Comparison of ENCODE assay signal across 12 cellular contexts in genomic region chr5:142466195-142466951, GRCh38.
A peak's percentile ranks its signal among the peaks of the same experiment; 100 is the strongest.
DNase-seq lines count a peak whose midpoint lies in the region; FAIRE-seq and TF ChIP-seq lines count a peak whose summit lies in the region.
"Had no signal": no experiment of that assay in that cellular context is flagged by ENCODE, and none has a peak within 500 bp of the region (broad histone marks: within the 10 kb centered on the region; RNA-seq: fewer than 3 reads in every experiment).

No MANE protein-coding gene starts in this region.

- H3K9ac ChIP-seq in HUES6 (ENCODE audit: low read length) (no peak overlapping the region), astrocyte (ENCODE audit: low read length) (peak overlapping the region; percentile 5), mesenchymal stem cell (ENCODE audit: low read length) (peak overlapping the region; percentile 9)

- H2BK12ac ChIP-seq in mesenchymal stem cell (ENCODE audit: low read length in 2 of 2) = peak overlapping the region; percentile 81 to 94

- no peaks in the 10 kb centered on the region for H3K79me2 ChIP-seq in astrocyte (ENCODE audit: insufficient read depth, low read length)

- no peaks in the 10 kb centered on the region for H4K20me1 ChIP-seq in astrocyte (ENCODE audit: insufficient read depth, low read length)

- peak; percentile 13 for FAIRE-seq in astrocyte (lab: Jason Lieb, UNC)

- TF ChIP-seq CTCF in astrocyte (IDR thresholded peaks at IDR 0.05; ENCODE audit: insufficient read depth, low read depth, low read length) (no peak), Peyer's patch (IDR thresholded peaks at IDR 0.05) (no peak), chondrocyte (IDR thresholded peaks at IDR 0.05) (no peak)

- H3K4me1 ChIP-seq in HUES6 (ENCODE audit: control insufficient read depth, insufficient read depth, low read length) (no peaks in the 10 kb centered on the region; the same call in 1 of the 2 replicates), astrocyte (ENCODE audit: insufficient read depth, low read length) (peaks cover 17% of the 10 kb centered on the region), mesenchymal stem cell (ENCODE audit: control insufficient read depth, insufficient read depth, low read depth, low read length) (no peaks in the 10 kb centered on the region), Peyer's patch (no peaks in the 10 kb centered on the region)
- H3K4me1 ChIP-seq: body of pancreas had no signal

- H3K4me3 Mint-ChIP-seq in astrocyte (ENCODE audit: unreplicated experiment) (no peak overlapping the region), chondrocyte (ENCODE audit: unreplicated experiment) (no peak overlapping the region)
- H3K4me3 Mint-ChIP-seq: activated T-cell treated with anti-CD3 and anti-CD28 coated beads, Interleukin-2, amount 50 U/mL, for 24 hours had no signal

- peaks cover 13% of the 10 kb centered on the region for H3K9me3 ChIP-seq in HUES6 (ENCODE audit: control insufficient read depth, insufficient read depth, low read depth, low read length)
- H3K9me3 ChIP-seq in astrocyte (ENCODE audit: insufficient read depth, low read depth, low read length) = no peaks in the 10 kb centered on the region
- no peaks in the 10 kb centered on the region for H3K9me3 ChIP-seq in mesenchymal stem cell (ENCODE audit: control insufficient read depth, low read length)
- no peaks in the 10 kb centered on the region for H3K9me3 ChIP-seq in Peyer's patch
- H3K9me3 ChIP-seq: body of pancreas had no signal

- H3K27ac Mint-ChIP-seq in astrocyte (ENCODE audit: unreplicated experiment) (no peak overlapping the region), chondrocyte (ENCODE audit: unreplicated experiment) (no peak overlapping the region)
- H3K27ac Mint-ChIP-seq: activated T-cell treated with anti-CD3 and anti-CD28 coated beads, Interleukin-2, amount 50 U/mL, for 24 hours had no signal

- H3K4me3 ChIP-seq in HUES6 (ENCODE audit: low read depth, low read length) = no peak overlapping the region
- no peak overlapping the region for H3K4me3 ChIP-seq in astrocyte (ENCODE audit: insufficient read depth, low read depth, low read length)
- no peak overlapping the region for H3K4me3 ChIP-seq in mesenchymal stem cell (ENCODE audit: insufficient read depth in 1 of 2, low read depth in 1 of 2, low read length in 2 of 2)
- no peak overlapping the region for H3K4me3 ChIP-seq in Peyer's patch
- H3K4me3 ChIP-seq: body of pancreas had no signal

- 0 out of 2 replicates have a peak, but pooled peaks cover 8% of the 10 kb centered on the region for H3K36me3 ChIP-seq in HUES6 (ENCODE audit: control insufficient read depth, insufficient read depth, low read length)
- no peaks in the 10 kb centered on the region for H3K36me3 ChIP-seq in astrocyte (ENCODE audit: insufficient read depth, low read length)
- H3K36me3 ChIP-seq in mesenchymal stem cell (ENCODE audit: control insufficient read depth in 1 of 2, insufficient read depth in 2 of 2, low read depth in 1 of 2, low read length in 2 of 2) = no peaks in the 10 kb centered on the region
- no peaks in the 10 kb centered on the region for H3K36me3 ChIP-seq in Peyer's patch

- H3K27me3 ChIP-seq in HUES6 (ENCODE audit: control insufficient read depth, insufficient read depth, low read length) (no peaks in the 10 kb centered on the region), astrocyte (ENCODE audit: insufficient read depth, low read length) (no peaks in the 10 kb centered on the region), mesenchymal stem cell (ENCODE audit: control insufficient read depth in 1 of 2, insufficient read depth in 1 of 2, low read length in 2 of 2) (no peaks in the 10 kb centered on the region), Peyer's patch (no peaks in the 10 kb centered on the region)
- H3K27me3 ChIP-seq: body of pancreas had no signal

- peak overlapping the region; percentile 74 for H2BK15ac ChIP-seq in mesenchymal stem cell (ENCODE audit: low read depth, poor library complexity, severe bottlenecking)

- H3K14ac ChIP-seq in mesenchymal stem cell (ENCODE audit: low read length in 2 of 2) = peak overlapping the region in 1 of 2 experiments; percentile 53

- peaks cover 4% of the 10 kb centered on the region for H3K27me3 Mint-ChIP-seq in astrocyte (ENCODE audit: low read depth, unreplicated experiment)
- H3K27me3 Mint-ChIP-seq in chondrocyte (ENCODE audit: low read depth) = no peaks in the 10 kb centered on the region
- H3K27me3 Mint-ChIP-seq: activated T-cell treated with anti-CD3 and anti-CD28 coated beads, Interleukin-2, amount 50 U/mL, for 24 hours had no signal

- peak overlapping the region; percentile 49 for H3K4me2 ChIP-seq in astrocyte (ENCODE audit: low read length)
- no peak overlapping the region for H3K4me2 ChIP-seq in mesenchymal stem cell (ENCODE audit: low read length, poor library complexity, severe bottlenecking)

- H3K23ac ChIP-seq in mesenchymal stem cell (ENCODE audit: low read length in 2 of 2) = no peak overlapping the region

- H3K4ac ChIP-seq in mesenchymal stem cell (ENCODE audit: low read depth in 1 of 2, low read length in 2 of 2) = peak overlapping the region; percentile 65 to 80

- DNase-seq in Daoy (ENCODE audit: low read depth) (peak; percentile 56), astrocyte (ENCODE audit: low read depth) (peak; percentile 55), mesenchymal stem cell (peak; percentile 42), NCI-H2227 (lab: John Stamatoyannopoulos, UW; ENCODE audit: unreplicated experiment) (no peak), Peyer's patch (no peak), chondrocyte (ENCODE audit: low spot score) (no peak)
- DNase-seq in activated T-cell treated with anti-CD3 and anti-CD28 coated beads, Interleukin-2, amount 50 U/mL, for 48 hours = no peak
- DNase-seq: activated T-cell treated with anti-CD3 and anti-CD28 coated beads, Interleukin-2, amount 50 U/mL, for 24 hours; body of pancreas; Right ventricle myocardium superior had no signal

- no peaks in the 10 kb centered on the region for H3K36me3 Mint-ChIP-seq in astrocyte (ENCODE audit: low read depth, unreplicated experiment)
- H3K36me3 Mint-ChIP-seq in chondrocyte (ENCODE audit: low read depth) = no peaks in the 10 kb centered on the region

- no peaks in the 10 kb centered on the region for H3K79me1 ChIP-seq in mesenchymal stem cell (replicated peaks; ENCODE audit: low read length, poor library complexity, severe bottlenecking)

- peak overlapping the region; percentile 67 to 80 for H3K18ac ChIP-seq in mesenchymal stem cell (ENCODE audit: low read depth in 1 of 2, low read length in 2 of 2)

- 46% methylated on average over 6 of the region's 7 CpGs for WGBS in mesenchymal stem cell

- no peak for TF ChIP-seq POLR2A in Peyer's patch (IDR thresholded peaks at IDR 0.05)

- H2AFZ ChIP-seq in astrocyte (ENCODE audit: low read depth, low read length) = no peak overlapping the region
- H2AFZ ChIP-seq in mesenchymal stem cell (ENCODE audit: low read depth, low read length) = no peak overlapping the region

- H3K9me3 Mint-ChIP-seq in astrocyte (ENCODE audit: unreplicated experiment) (no peaks in the 10 kb centered on the region), chondrocyte (ENCODE audit: low read depth) (no peaks in the 10 kb centered on the region)
- H3K9me3 Mint-ChIP-seq: activated T-cell treated with anti-CD3 and anti-CD28 coated beads, Interleukin-2, amount 50 U/mL, for 24 hours had no signal

- peak overlapping the region; percentile 21 for H2BK120ac ChIP-seq in mesenchymal stem cell (ENCODE audit: low read depth, low read length)

- H3K27ac ChIP-seq in HUES6 (ENCODE audit: low read depth, low read length) = 0 out of 2 replicates have a peak overlapping the region, but pooled peaks have one; percentile 16
- H3K27ac ChIP-seq in astrocyte (ENCODE audit: low read depth, low read length) = no peak overlapping the region
- no peak overlapping the region for H3K27ac ChIP-seq in mesenchymal stem cell (ENCODE audit: low read length, poor library complexity, severe bottlenecking)
- H3K27ac ChIP-seq in Peyer's patch = no peak overlapping the region
- H3K27ac ChIP-seq: body of pancreas, VCaP had no signal

- no peak overlapping the region for H2AK5ac ChIP-seq in mesenchymal stem cell (ENCODE audit: low read length, severe bottlenecking)

- peak overlapping the region; percentile 67 for H4K8ac ChIP-seq in mesenchymal stem cell (ENCODE audit: low read length)

- peak overlapping the region; percentile 80 for H4K91ac ChIP-seq in mesenchymal stem cell (ENCODE audit: low read length)

- no peak overlapping the region for H2BK5ac ChIP-seq in mesenchymal stem cell (ENCODE audit: low read depth, low read length, poor library complexity, severe bottlenecking)

- H3K4me1 Mint-ChIP-seq in astrocyte (ENCODE audit: low read depth, unreplicated experiment) (peaks cover 1% of the 10 kb centered on the region), chondrocyte (ENCODE audit: low read depth) (peaks cover 5% of the 10 kb centered on the region)

Comparison
In these comparisons a context has a peak if more than half of its experiments do, and no peak if none do; other contexts are left out.
1. DNase-seq: peak in Daoy (single experiment), astrocyte (single experiment) and mesenchymal stem cell (single experiment); none in NCI-H2227 (single experiment), activated T-cell treated with anti-CD3 and anti-CD28 coated beads, Interleukin-2, amount 50 U/mL, for 48 hours (0 of 2), Peyer's patch (0 of 3) and chondrocyte (single experiment).